ENCODE assay signal across 24 cellular contexts in the genomic region with DNA sequence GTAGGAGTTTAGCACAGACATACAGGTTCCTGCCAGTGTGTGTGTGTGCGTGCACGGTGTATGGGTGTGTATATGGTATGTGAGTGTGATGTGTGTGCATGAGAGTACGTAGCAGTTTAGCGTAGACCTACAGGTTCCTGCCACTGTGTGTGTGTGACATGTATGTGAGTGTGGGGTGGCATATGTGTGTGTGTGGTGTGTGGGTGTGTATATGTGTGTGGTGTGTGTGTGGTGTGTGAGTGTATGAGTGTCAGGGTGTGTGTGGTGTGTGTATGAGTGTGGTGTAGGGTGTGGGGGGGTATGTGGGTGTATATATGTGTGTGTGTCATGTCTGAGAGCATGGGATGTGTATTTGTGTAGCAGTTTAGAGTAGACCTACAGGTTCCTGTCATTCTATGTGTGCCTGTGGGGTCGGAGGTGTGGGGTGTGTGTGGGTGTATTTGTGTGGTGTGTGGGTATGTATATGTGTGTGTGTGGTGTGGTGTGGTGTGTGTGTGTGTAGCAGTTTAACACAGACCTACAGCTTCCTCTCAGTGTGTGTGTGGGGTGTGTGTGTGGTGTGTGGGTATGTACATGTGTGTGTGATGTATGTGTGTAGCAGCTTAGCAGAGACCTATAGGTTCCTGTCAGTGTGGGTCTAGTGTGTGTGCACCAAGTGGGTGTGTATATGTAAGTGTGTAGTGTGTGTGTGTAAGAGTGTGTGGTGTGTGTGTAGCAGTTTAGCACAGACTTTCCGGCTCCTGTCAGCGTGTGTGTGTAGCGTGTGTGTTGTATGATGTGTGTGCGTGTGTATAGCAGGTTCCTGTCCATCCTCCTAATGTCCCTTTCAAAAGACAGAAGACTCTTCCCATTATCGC. TPM values are rescaled to one million over a fixed set of nuclear protein-coding genes. Genes with fewer than 3 reads are reported as not detected.
DNase-seq lines count a peak whose midpoint lies in the region; ATAC-seq, FAIRE-seq and TF ChIP-seq lines count a peak whose summit lies in the region.
"Had no signal": no experiment of that assay in that cellular context is flagged by ENCODE, and none has a peak within 500 bp of the region (broad histone marks: within the 10 kb centered on the region; RNA-seq: fewer than 3 reads in every experiment).

No MANE protein-coding gene starts in this region.

- DNase-seq in Right ventricle myocardium inferior (ENCODE audit: missing footprints) (no peak), right atrium auricular region (ENCODE audit: low spot score) (no peak), bronchial epithelial cell (ENCODE audit: low read depth) (no peak), NCI-H2171 (lab: John Stamatoyannopoulos, UW) (no peak), SHP77 treated with DMSO at 0.1 percent for 48 hours (lab: John Stamatoyannopoulos, UW) (no peak), NCI-H146 (lab: John Stamatoyannopoulos, UW) (no peak), NCI-H1048 (lab: John Stamatoyannopoulos, UW) (no peak)
- no peak for DNase-seq in natural killer cell treated with Interleukin-12 subunit alpha and Interleukin-12 subunit beta and Interleukin-15 and Interleukin-18, amount 100 ng/mL, for 72 hours (ENCODE audit: low spot score)
- DNase-seq: ACHN; Caco-2; CD4-positive, alpha-beta memory T cell; DMS 273 treated with DMSO at 0.1 percent for 48 hours; DMS79 treated with DMSO at 0.1 percent for 48 hours; HCEC 1CT; MG63; NCI-H1417 treated with DMSO at 0.1 percent for 48 hours; NCI-H1930; NCI-H2227 treated with DMSO at 0.1 percent for 48 hours; NCI-H510A; NCI-H774; SJCRH30 had no signal

- H3K9me3 Mint-ChIP-seq in natural killer cell treated with Interleukin-12 subunit alpha and Interleukin-12 subunit beta and Interleukin-15 and Interleukin-18, amount 100 ng/mL, for 72 hours, result no peaks in the 10 kb centered on the region
- H3K9me3 Mint-ChIP-seq: CD4-positive, alpha-beta memory T cell had no signal

- intact Hi-C loops in Right ventricle myocardium inferior (cut with DNase I), result no loop called here

- no peak overlapping the region for H3K27ac Mint-ChIP-seq in natural killer cell treated with Interleukin-12 subunit alpha and Interleukin-12 subunit beta and Interleukin-15 and Interleukin-18, amount 100 ng/mL, for 72 hours
- H3K27ac Mint-ChIP-seq: CD4-positive, alpha-beta memory T cell had no signal

- no peak overlapping the region for H3K27ac ChIP-seq in right atrium auricular region
- H3K27ac ChIP-seq: 22Rv1, BLaER1, SJCRH30 had no signal

- no peaks in the 10 kb centered on the region for H3K27me3 ChIP-seq in right atrium auricular region
- H3K27me3 ChIP-seq in bronchial epithelial cell (ENCODE audit: control insufficient read depth, insufficient read depth, low read length), result no peaks in the 10 kb centered on the region
- H3K27me3 ChIP-seq: BLaER1, SJCRH30 had no signal

- H3K4me3 ChIP-seq in right atrium auricular region (no peak overlapping the region), bronchial epithelial cell (ENCODE audit: low read depth, low read length) (no peak overlapping the region)
- H3K4me3 ChIP-seq: BLaER1, MG63, SJCRH30 had no signal

- H3K9me3 ChIP-seq in right atrium auricular region, result no peaks in the 10 kb centered on the region
- H3K9me3 ChIP-seq: BLaER1, Caco-2, MG63, SJCRH30 had no signal

- ATAC-seq in Right ventricle myocardium inferior, result peak; percentile 20
- ATAC-seq in natural killer cell treated with Interleukin-12 subunit alpha and Interleukin-12 subunit beta and Interleukin-15 and Interleukin-18, amount 100 ng/mL, for 72 hours, result peak; percentile 17 to 65
- ATAC-seq: Panc1 had no signal

- no peaks in the 10 kb centered on the region for H3K36me3 Mint-ChIP-seq in natural killer cell treated with Interleukin-12 subunit alpha and Interleukin-12 subunit beta and Interleukin-15 and Interleukin-18, amount 100 ng/mL, for 72 hours
- H3K36me3 Mint-ChIP-seq: CD4-positive, alpha-beta memory T cell had no signal

- H3K27me3 Mint-ChIP-seq in natural killer cell treated with Interleukin-12 subunit alpha and Interleukin-12 subunit beta and Interleukin-15 and Interleukin-18, amount 100 ng/mL, for 72 hours, result peaks cover 4 to 15% of the 10 kb centered on the region in 2 donors

- no peaks in the 10 kb centered on the region for H3K36me3 ChIP-seq in right atrium auricular region
- H3K36me3 ChIP-seq in bronchial epithelial cell (ENCODE audit: control insufficient read depth, insufficient read depth, low read length), result no peaks in the 10 kb centered on the region
- H3K36me3 ChIP-seq: BLaER1, MG63, SJCRH30 had no signal

- H3K4me1 Mint-ChIP-seq in natural killer cell treated with Interleukin-12 subunit alpha and Interleukin-12 subunit beta and Interleukin-15 and Interleukin-18, amount 100 ng/mL, for 72 hours (ENCODE audit: low read depth in 2 of 2), result peaks cover 0 to 2% of the 10 kb centered on the region in 2 donors
- H3K4me1 Mint-ChIP-seq: CD4-positive, alpha-beta memory T cell had no signal

- H3K4me3 Mint-ChIP-seq in natural killer cell treated with Interleukin-12 subunit alpha and Interleukin-12 subunit beta and Interleukin-15 and Interleukin-18, amount 100 ng/mL, for 72 hours, result no peak overlapping the region
- H3K4me3 Mint-ChIP-seq: CD4-positive, alpha-beta memory T cell had no signal

- H3K4me1 ChIP-seq in right atrium auricular region, result no peaks in the 10 kb centered on the region
- H3K4me1 ChIP-seq: Caco-2, SJCRH30 had no signal

- no peak for TF ChIP-seq CTCF in right atrium auricular region (IDR thresholded peaks at IDR 0.05)
- TF ChIP-seq CTCF in bronchial epithelial cell (IDR thresholded peaks at IDR 0.05; ENCODE audit: insufficient read depth, low read length, severe bottlenecking), result no peak

- peak; percentile 97 for FAIRE-seq in bronchial epithelial cell (lab: Jason Lieb, UNC)

RNA-seq across cellular contexts. Expression of gene TBCEL, which starts 31.8 kb away (rescaled TPM):
- total RNA-seq in Right ventricle myocardium inferior (25.2 TPM), right atrium auricular region (10 to 100 TPM; 23.0 to 31.0 TPM), bronchial epithelial cell (11.8 and 15.0 TPM in 2 replicates)
- total RNA-seq in natural killer cell treated with Interleukin-12 subunit alpha and Interleukin-12 subunit beta and Interleukin-15 and Interleukin-18, amount 100 ng/mL, for 72 hours, result 10 to 100 TPM; 15.2 to 15.9 TPM
